ENCODE assay signal across 27 cellular contexts in the genomic region with DNA sequence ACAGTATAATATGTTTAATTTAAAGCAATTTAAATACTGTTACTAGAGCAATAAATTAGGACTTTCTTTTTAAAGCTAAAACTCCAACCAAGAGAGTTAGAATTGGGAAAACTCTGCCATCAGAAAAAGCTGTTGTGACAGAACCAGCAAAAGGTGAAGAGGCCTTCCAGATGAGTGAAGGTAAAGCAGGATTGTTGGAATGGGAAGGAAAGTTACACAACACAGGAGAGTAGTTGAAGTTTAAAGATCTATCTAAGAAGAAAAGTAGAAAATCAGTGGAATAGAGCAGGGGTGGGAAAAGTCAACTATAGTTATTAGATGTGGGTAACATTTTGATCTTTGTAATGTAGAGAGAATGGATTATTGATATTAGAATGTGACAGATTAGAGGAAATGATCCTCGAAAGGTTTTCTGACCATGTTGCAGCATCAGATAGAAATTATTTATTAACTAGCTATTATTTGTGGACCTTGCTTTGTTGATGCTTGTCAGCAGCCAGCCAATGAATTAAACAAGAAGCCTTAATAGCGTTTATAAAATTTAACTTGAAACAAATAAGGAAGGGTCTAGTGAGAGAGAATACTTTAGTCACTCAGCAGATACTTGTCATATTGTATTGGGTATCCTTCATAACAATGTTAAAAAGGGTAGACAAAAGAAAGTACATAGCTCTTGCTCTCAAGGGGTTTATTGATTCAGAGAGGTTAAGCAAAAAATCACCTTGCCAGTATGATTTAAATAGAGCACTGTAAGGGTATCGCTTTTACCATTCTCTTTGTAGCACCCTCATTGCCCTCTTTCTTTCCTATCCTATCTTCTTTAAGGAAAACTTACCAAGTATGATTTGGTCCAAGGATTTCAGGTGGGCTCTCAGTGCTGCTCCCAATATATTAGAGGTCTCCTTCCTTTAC. TPM values are rescaled to one million over a fixed set of nuclear protein-coding genes. Genes with fewer than 3 reads are reported as not detected.
"Had no signal": no experiment of that assay in that cellular context is flagged by ENCODE, and none has a peak within 500 bp of the region (broad histone marks: within the 10 kb centered on the region; RNA-seq: fewer than 3 reads in every experiment).

No MANE protein-coding gene starts in this region.

- H3K4me3 Mint-ChIP-seq: activated CD4-positive, alpha-beta memory T cell treated with anti-CD3 and anti-CD28 coated beads, Interleukin-2, amount 10 ng/mL, durations not matched to agents 7 days and 5 days; T-cell had no signal

- DNase-seq: activated CD4-positive, alpha-beta memory T cell treated with anti-CD3 and anti-CD28 coated beads, Interleukin-2, amount 10 ng/mL, durations not matched to agents 7 days and 5 days; activated CD4-positive, alpha-beta T cell treated with anti-CD3 and anti-CD28 coated beads, Interleukin-2, amount 50 U/mL, for 1 hour; activated CD4-positive, CD25-positive, alpha-beta regulatory T cell; activated effector memory CD4-positive, alpha-beta T cell treated with anti-CD3 and anti-CD28 coated beads, Interleukin-2, amount 50 U/mL, for 16 hours; activated naive CD4-positive, alpha-beta T cell treated with Interleukin-2 at 50 U/mL for 16 hours; body of pancreas; central memory CD4-positive, alpha-beta T cell; KG1; NCI-H1092; NCI-H1417 treated with DMSO at 0.1 percent for 48 hours; NCI-H1694; NCI-H2029; NCI-H2107; NCI-H345; NCI-H510A; NCI-H526 treated with DMSO at 0.1 percent for 48 hours; NCI-H82; OCI-M1; RPMI8226; T-cell had no signal

- H3K27ac ChIP-seq: ascending aorta, body of pancreas, SK-N-MC, VCaP had no signal

- H3K9me3 ChIP-seq: ascending aorta, body of pancreas had no signal

- H3K4me1 Mint-ChIP-seq: activated CD4-positive, alpha-beta memory T cell treated with anti-CD3 and anti-CD28 coated beads, Interleukin-2, amount 10 ng/mL, durations not matched to agents 7 days and 5 days had no signal

- H3K4me3 ChIP-seq: ascending aorta, body of pancreas, SK-N-MC had no signal

- H3K9me3 Mint-ChIP-seq: activated CD4-positive, alpha-beta memory T cell treated with anti-CD3 and anti-CD28 coated beads, Interleukin-2, amount 10 ng/mL, durations not matched to agents 7 days and 5 days; T-cell had no signal

- H3K4me1 ChIP-seq: ascending aorta, body of pancreas had no signal

- FAIRE-seq: bronchial epithelial cell had no signal

- H3K27me3 ChIP-seq: ascending aorta, body of pancreas had no signal

- ATAC-seq: body of pancreas, Panc1, Right ventricle myocardium inferior, T-cell had no signal

- H3K27ac Mint-ChIP-seq: activated CD4-positive, alpha-beta memory T cell treated with anti-CD3 and anti-CD28 coated beads, Interleukin-2, amount 10 ng/mL, durations not matched to agents 7 days and 5 days had no signal

- H3K27me3 Mint-ChIP-seq: activated CD4-positive, alpha-beta memory T cell treated with anti-CD3 and anti-CD28 coated beads, Interleukin-2, amount 10 ng/mL, durations not matched to agents 7 days and 5 days; T-cell had no signal

RNA-seq across cellular contexts. Expression of gene DYSF, which starts 24.6 kb away (rescaled TPM):
- total RNA-seq: activated CD4-positive, alpha-beta memory T cell treated with anti-CD3 and anti-CD28 coated beads, Interleukin-2, amount 10 ng/mL, durations not matched to agents 7 days and 5 days; T-helper 2 cell treated with Interferon-gamma antibody and Interleukin-4, amounts not matched to agents 100 ng/mL and 5 ng/mL, for 36 hours had no signal
